Comparison of ENCODE assay signal across 1 cellular context in genomic region chr17:37294888-37295287, GRCh38.
TF ChIP-seq lines count a peak whose summit lies in the region.

No MANE protein-coding gene starts in this region.

TF ChIP-seq in GM23338, 12 proteins besides CTCF, POLR2A, EP300 and RAD21 (continued from another document):
- TF ChIP-seq ETS1 (IDR thresholded peaks at IDR 0.05) (no peak), STAT1 (IDR thresholded peaks at IDR 0.05; ENCODE audit: unreplicated experiment) (no peak), EZH2phosphoT487 (IDR thresholded peaks at IDR 0.05; ENCODE audit: unreplicated experiment) (no peak), CREB1 (CRISPR knock-in tag; IDR thresholded peaks at IDR 0.05; ENCODE audit: low read depth) (no peak), POLR2AphosphoS5 (IDR thresholded peaks at IDR 0.05; ENCODE audit: low read depth) (no peak), JUNB (IDR thresholded peaks at IDR 0.05; ENCODE audit: unreplicated experiment) (no peak), EZH2 (IDR thresholded peaks at IDR 0.05; ENCODE audit: low read depth, unreplicated experiment) (no peak), ZNF331 (CRISPR knock-in tag; IDR thresholded peaks at IDR 0.05; ENCODE audit: low read depth) (no peak)
- TF ChIP-seq, protein P1, sequence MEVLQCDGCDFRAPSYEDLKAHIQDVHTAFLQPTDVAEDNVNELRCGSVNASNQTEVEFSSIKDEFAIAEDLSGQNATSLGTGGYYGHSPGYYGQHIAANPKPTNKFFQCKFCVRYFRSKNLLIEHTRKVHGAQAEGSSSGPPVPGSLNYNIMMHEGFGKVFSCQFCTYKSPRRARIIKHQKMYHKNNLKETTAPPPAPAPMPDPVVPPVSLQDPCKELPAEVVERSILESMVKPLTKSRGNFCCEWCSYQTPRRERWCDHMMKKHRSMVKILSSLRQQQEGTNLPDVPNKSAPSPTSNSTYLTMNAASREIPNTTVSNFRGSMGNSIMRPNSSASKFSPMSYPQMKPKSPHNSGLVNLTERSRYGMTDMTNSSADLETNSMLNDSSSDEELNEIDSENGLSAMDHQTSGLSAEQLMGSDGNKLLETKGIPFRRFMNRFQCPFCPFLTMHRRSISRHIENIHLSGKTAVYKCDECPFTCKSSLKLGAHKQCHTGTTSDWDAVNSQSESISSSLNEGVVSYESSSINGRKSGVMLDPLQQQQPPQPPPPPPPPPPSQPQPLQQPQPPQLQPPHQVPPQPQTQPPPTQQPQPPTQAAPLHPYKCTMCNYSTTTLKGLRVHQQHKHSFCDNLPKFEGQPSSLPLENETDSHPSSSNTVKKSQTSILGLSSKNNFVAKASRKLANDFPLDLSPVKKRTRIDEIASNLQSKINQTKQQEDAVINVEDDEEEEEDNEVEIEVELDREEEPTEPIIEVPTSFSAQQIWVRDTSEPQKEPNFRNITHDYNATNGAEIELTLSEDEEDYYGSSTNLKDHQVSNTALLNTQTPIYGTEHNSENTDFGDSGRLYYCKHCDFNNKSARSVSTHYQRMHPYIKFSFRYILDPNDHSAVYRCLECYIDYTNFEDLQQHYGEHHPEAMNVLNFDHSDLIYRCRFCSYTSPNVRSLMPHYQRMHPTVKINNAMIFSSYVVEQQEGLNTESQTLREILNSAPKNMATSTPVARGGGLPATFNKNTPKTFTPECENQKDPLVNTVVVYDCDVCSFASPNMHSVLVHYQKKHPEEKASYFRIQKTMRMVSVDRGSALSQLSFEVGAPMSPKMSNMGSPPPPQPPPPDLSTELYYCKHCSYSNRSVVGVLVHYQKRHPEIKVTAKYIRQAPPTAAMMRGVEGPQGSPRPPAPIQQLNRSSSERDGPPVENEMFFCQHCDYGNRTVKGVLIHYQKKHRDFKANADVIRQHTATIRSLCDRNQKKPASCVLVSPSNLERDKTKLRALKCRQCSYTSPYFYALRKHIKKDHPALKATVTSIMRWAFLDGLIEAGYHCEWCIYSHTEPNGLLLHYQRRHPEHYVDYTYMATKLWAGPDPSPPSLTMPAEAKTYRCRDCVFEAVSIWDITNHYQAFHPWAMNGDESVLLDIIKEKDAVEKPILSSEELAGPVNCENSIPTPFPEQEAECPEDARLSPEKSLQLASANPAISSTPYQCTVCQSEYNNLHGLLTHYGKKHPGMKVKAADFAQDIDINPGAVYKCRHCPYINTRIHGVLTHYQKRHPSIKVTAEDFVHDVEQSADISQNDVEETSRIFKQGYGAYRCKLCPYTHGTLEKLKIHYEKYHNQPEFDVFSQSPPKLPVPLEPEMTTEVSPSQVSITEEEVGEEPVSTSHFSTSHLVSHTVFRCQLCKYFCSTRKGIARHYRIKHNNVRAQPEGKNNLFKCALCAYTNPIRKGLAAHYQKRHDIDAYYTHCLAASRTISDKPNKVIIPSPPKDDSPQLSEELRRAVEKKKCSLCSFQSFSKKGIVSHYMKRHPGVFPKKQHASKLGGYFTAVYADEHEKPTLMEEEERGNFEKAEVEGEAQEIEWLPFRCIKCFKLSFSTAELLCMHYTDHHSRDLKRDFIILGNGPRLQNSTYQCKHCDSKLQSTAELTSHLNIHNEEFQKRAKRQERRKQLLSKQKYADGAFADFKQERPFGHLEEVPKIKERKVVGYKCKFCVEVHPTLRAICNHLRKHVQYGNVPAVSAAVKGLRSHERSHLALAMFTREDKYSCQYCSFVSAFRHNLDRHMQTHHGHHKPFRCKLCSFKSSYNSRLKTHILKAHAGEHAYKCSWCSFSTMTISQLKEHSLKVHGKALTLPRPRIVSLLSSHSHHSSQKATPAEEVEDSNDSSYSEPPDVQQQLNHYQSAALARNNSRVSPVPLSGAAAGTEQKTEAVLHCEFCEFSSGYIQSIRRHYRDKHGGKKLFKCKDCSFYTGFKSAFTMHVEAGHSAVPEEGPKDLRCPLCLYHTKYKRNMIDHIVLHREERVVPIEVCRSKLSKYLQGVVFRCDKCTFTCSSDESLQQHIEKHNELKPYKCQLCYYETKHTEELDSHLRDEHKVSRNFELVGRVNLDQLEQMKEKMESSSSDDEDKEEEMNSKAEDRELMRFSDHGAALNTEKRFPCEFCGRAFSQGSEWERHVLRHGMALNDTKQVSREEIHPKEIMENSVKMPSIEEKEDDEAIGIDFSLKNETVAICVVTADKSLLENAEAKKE (CRISPR knock-in tag; IDR thresholded peaks at IDR 0.05) = no peak
- TF ChIP-seq, protein P2, sequence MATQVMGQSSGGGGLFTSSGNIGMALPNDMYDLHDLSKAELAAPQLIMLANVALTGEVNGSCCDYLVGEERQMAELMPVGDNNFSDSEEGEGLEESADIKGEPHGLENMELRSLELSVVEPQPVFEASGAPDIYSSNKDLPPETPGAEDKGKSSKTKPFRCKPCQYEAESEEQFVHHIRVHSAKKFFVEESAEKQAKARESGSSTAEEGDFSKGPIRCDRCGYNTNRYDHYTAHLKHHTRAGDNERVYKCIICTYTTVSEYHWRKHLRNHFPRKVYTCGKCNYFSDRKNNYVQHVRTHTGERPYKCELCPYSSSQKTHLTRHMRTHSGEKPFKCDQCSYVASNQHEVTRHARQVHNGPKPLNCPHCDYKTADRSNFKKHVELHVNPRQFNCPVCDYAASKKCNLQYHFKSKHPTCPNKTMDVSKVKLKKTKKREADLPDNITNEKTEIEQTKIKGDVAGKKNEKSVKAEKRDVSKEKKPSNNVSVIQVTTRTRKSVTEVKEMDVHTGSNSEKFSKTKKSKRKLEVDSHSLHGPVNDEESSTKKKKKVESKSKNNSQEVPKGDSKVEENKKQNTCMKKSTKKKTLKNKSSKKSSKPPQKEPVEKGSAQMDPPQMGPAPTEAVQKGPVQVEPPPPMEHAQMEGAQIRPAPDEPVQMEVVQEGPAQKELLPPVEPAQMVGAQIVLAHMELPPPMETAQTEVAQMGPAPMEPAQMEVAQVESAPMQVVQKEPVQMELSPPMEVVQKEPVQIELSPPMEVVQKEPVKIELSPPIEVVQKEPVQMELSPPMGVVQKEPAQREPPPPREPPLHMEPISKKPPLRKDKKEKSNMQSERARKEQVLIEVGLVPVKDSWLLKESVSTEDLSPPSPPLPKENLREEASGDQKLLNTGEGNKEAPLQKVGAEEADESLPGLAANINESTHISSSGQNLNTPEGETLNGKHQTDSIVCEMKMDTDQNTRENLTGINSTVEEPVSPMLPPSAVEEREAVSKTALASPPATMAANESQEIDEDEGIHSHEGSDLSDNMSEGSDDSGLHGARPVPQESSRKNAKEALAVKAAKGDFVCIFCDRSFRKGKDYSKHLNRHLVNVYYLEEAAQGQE (IDR thresholded peaks at IDR 0.05; ENCODE audit: unreplicated experiment) = no peak
